ENCODE assay signal across 1 cellular context in the genomic region with DNA sequence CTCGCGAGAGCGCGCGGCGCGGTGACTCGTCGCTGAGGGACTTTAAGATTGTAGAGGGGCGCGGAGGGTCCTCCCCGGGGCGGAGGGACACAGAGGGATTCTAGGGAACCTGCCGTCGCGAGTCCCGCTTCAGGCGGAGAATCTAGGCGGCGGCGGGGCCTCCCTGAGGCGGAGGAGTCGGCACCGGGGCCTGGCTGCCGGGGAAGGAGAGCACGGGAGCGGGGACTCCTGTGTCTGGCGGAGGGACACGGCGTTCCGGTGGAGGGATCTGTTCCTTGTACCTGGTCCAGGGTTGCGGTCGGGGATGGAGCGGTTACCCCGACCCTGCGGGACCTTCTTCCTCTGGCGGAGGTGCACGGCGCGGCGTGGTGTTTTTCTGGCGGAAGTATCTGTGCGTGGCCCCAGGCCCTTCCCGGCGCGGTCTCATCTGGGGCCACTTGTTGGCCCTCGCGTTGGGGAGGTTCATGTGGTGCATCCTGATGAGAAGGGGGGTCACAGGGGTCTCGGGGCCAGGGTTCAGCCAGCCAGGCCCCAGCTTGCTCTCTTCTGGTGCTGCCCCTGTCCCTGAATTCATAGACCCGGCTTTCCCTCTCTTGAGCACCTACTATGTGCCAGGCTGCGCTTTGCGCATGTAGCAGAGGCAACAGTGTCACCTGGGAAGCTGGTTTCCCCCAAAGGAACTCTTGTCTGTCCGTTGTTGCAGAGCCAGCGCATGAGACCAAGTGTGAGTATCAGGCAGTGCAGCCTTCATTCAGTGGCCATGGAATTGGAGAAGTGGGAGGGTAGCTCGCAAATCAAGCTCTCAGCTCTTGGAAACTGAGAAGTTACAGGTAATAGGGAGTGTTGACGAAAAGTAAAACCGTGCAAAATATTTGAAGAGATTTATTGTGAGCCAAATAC.
TF ChIP-seq lines count a peak whose summit lies in the region.

No MANE protein-coding gene starts in this region.

TF ChIP-seq in K562, 482 proteins besides CTCF, POLR2A, EP300 and RAD21 (continued from another document and continues in another):
- TF ChIP-seq NEUROD1 (IDR thresholded peaks at IDR 0.05; ENCODE audit: borderline replicate concordance, low read depth, low read length, partially characterized antibody) (peak; percentile 67), KLF6 (CRISPR knock-in tag; IDR thresholded peaks at IDR 0.05; ENCODE audit: borderline replicate concordance) (peak; percentile 67; the same call in 1 of the 2 replicates), NONO (IDR thresholded peaks at IDR 0.05; ENCODE audit: low read depth in 2 of 2, low read length in 1 of 2) (peak in 1 of 2 experiments; percentile 74; a peak in 1 of 4 replicates), ZNF695 (CRISPR knock-in tag; IDR thresholded peaks at IDR 0.05) (no peak), XRCC3 (IDR thresholded peaks at IDR 0.05) (no peak), HDAC3 (IDR thresholded peaks at IDR 0.05; ENCODE audit: borderline replicate concordance, partially characterized antibody) (peak; percentile 77), HDAC2 (IDR thresholded peaks at IDR 0.05) (peak; percentile 87), CREB1 (IDR thresholded peaks at IDR 0.05) (peak; percentile 14; the same call in 1 of the 2 replicates), CREB1 (CRISPR knock-in tag; IDR thresholded peaks at IDR 0.05) (peak; percentile 67), SPI1 (IDR thresholded peaks at IDR 0.05; ENCODE audit: borderline replicate concordance, low read depth, low read length) (peak; percentile 61; the same call in 1 of the 2 replicates), FOXA3 (CRISPR knock-in tag; conservative IDR thresholded peaks at IDR 0.05 in 1 of 2, IDR thresholded peaks at IDR 0.05 in 1 of 2) (no peak), FOXJ3 (CRISPR knock-in tag; IDR thresholded peaks at IDR 0.05) (0 out of 2 replicates have a peak, but pooled peaks have one; percentile 21), SOX6 (IDR thresholded peaks at IDR 0.05) (0 out of 2 replicates have a peak, but pooled peaks have one; percentile 9), ETV5 (CRISPR knock-in tag; IDR thresholded peaks at IDR 0.05; ENCODE audit: low read depth) (peak; percentile 75), MEF2A (IDR thresholded peaks at IDR 0.05; ENCODE audit: control insufficient read depth, low read depth, low read length) (peak; percentile 10; the same call in 1 of the 2 replicates), POU5F1 (IDR thresholded peaks at IDR 0.05; ENCODE audit: borderline replicate concordance, low read depth, low read length, partially characterized antibody) (no peak), RFX1 (IDR thresholded peaks at IDR 0.05) (no peak), ZEB2 (IDR thresholded peaks at IDR 0.05) (peak; percentile 70), TEAD1 (CRISPR knock-in tag; IDR thresholded peaks at IDR 0.05) (peak in 1 of 2 experiments; percentile 73; a peak in 2 of 4 replicates), RBM22 (IDR thresholded peaks at IDR 0.05; ENCODE audit: low read depth, low read length, poor library complexity, severe bottlenecking) (peak; percentile 87), CAMTA2 (CRISPR knock-in tag; conservative IDR thresholded peaks at IDR 0.05) (peak; percentile 69; the same call in 1 of the 2 replicates), TARDBP (IDR thresholded peaks at IDR 0.05) (peak; percentile 79), THRAP3 (IDR thresholded peaks at IDR 0.05; ENCODE audit: borderline replicate concordance) (no peak; the same call in 1 of the 2 replicates)
- TF ChIP-seq, protein P1, sequence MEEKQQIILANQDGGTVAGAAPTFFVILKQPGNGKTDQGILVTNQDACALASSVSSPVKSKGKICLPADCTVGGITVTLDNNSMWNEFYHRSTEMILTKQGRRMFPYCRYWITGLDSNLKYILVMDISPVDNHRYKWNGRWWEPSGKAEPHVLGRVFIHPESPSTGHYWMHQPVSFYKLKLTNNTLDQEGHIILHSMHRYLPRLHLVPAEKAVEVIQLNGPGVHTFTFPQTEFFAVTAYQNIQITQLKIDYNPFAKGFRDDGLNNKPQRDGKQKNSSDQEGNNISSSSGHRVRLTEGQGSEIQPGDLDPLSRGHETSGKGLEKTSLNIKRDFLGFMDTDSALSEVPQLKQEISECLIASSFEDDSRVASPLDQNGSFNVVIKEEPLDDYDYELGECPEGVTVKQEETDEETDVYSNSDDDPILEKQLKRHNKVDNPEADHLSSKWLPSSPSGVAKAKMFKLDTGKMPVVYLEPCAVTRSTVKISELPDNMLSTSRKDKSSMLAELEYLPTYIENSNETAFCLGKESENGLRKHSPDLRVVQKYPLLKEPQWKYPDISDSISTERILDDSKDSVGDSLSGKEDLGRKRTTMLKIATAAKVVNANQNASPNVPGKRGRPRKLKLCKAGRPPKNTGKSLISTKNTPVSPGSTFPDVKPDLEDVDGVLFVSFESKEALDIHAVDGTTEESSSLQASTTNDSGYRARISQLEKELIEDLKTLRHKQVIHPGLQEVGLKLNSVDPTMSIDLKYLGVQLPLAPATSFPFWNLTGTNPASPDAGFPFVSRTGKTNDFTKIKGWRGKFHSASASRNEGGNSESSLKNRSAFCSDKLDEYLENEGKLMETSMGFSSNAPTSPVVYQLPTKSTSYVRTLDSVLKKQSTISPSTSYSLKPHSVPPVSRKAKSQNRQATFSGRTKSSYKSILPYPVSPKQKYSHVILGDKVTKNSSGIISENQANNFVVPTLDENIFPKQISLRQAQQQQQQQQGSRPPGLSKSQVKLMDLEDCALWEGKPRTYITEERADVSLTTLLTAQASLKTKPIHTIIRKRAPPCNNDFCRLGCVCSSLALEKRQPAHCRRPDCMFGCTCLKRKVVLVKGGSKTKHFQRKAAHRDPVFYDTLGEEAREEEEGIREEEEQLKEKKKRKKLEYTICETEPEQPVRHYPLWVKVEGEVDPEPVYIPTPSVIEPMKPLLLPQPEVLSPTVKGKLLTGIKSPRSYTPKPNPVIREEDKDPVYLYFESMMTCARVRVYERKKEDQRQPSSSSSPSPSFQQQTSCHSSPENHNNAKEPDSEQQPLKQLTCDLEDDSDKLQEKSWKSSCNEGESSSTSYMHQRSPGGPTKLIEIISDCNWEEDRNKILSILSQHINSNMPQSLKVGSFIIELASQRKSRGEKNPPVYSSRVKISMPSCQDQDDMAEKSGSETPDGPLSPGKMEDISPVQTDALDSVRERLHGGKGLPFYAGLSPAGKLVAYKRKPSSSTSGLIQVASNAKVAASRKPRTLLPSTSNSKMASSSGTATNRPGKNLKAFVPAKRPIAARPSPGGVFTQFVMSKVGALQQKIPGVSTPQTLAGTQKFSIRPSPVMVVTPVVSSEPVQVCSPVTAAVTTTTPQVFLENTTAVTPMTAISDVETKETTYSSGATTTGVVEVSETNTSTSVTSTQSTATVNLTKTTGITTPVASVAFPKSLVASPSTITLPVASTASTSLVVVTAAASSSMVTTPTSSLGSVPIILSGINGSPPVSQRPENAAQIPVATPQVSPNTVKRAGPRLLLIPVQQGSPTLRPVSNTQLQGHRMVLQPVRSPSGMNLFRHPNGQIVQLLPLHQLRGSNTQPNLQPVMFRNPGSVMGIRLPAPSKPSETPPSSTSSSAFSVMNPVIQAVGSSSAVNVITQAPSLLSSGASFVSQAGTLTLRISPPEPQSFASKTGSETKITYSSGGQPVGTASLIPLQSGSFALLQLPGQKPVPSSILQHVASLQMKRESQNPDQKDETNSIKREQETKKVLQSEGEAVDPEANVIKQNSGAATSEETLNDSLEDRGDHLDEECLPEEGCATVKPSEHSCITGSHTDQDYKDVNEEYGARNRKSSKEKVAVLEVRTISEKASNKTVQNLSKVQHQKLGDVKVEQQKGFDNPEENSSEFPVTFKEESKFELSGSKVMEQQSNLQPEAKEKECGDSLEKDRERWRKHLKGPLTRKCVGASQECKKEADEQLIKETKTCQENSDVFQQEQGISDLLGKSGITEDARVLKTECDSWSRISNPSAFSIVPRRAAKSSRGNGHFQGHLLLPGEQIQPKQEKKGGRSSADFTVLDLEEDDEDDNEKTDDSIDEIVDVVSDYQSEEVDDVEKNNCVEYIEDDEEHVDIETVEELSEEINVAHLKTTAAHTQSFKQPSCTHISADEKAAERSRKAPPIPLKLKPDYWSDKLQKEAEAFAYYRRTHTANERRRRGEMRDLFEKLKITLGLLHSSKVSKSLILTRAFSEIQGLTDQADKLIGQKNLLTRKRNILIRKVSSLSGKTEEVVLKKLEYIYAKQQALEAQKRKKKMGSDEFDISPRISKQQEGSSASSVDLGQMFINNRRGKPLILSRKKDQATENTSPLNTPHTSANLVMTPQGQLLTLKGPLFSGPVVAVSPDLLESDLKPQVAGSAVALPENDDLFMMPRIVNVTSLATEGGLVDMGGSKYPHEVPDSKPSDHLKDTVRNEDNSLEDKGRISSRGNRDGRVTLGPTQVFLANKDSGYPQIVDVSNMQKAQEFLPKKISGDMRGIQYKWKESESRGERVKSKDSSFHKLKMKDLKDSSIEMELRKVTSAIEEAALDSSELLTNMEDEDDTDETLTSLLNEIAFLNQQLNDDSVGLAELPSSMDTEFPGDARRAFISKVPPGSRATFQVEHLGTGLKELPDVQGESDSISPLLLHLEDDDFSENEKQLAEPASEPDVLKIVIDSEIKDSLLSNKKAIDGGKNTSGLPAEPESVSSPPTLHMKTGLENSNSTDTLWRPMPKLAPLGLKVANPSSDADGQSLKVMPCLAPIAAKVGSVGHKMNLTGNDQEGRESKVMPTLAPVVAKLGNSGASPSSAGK (IDR thresholded peaks at IDR 0.05) = peak; percentile 78
- TF ChIP-seq, protein P2, sequence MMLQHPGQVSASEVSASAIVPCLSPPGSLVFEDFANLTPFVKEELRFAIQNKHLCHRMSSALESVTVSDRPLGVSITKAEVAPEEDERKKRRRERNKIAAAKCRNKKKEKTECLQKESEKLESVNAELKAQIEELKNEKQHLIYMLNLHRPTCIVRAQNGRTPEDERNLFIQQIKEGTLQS (IDR thresholded peaks at IDR 0.05) = peak; percentile 84
- TF ChIP-seq, protein P2 (CRISPR knock-in tag; conservative IDR thresholded peaks at IDR 0.05) = no peak
- TF ChIP-seq, protein P3, sequence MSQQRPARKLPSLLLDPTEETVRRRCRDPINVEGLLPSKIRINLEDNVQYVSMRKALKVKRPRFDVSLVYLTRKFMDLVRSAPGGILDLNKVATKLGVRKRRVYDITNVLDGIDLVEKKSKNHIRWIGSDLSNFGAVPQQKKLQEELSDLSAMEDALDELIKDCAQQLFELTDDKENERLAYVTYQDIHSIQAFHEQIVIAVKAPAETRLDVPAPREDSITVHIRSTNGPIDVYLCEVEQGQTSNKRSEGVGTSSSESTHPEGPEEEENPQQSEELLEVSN (IDR thresholded peaks at IDR 0.05; ENCODE audit: borderline replicate concordance in 1 of 2, extremely low read depth in 1 of 2, insufficient read depth in 1 of 2, insufficient read length in 1 of 2, low read depth in 1 of 2, low read length in 1 of 2, poor library complexity in 1 of 2, severe bottlenecking in 1 of 2) = peak; percentile 56 to 75
- TF ChIP-seq, protein P4, sequence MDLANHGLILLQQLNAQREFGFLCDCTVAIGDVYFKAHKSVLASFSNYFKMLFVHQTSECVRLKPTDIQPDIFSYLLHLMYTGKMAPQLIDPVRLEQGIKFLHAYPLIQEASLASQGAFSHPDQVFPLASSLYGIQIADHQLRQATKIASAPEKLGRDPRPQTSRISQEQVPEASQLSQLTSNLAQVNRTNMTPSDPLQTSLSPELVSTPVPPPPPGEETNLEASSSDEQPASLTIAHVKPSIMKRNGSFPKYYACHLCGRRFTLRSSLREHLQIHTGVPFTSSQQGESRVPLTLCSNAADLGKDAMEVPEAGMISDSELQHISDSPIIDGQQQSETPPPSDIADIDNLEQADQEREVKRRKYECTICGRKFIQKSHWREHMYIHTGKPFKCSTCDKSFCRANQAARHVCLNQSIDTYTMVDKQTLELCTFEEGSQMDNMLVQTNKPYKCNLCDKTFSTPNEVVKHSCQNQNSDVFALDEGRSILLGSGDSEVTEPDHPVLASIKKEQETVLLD (IDR thresholded peaks at IDR 0.05) = peak; percentile 89
- TF ChIP-seq, protein P5, sequence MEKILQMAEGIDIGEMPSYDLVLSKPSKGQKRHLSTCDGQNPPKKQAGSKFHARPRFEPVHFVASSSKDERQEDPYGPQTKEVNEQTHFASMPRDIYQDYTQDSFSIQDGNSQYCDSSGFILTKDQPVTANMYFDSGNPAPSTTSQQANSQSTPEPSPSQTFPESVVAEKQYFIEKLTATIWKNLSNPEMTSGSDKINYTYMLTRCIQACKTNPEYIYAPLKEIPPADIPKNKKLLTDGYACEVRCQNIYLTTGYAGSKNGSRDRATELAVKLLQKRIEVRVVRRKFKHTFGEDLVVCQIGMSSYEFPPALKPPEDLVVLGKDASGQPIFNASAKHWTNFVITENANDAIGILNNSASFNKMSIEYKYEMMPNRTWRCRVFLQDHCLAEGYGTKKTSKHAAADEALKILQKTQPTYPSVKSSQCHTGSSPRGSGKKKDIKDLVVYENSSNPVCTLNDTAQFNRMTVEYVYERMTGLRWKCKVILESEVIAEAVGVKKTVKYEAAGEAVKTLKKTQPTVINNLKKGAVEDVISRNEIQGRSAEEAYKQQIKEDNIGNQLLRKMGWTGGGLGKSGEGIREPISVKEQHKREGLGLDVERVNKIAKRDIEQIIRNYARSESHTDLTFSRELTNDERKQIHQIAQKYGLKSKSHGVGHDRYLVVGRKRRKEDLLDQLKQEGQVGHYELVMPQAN (IDR thresholded peaks at IDR 0.05; ENCODE audit: borderline replicate concordance) = peak; percentile 73; the same call in 1 of the 2 replicates
- TF ChIP-seq, protein P6, sequence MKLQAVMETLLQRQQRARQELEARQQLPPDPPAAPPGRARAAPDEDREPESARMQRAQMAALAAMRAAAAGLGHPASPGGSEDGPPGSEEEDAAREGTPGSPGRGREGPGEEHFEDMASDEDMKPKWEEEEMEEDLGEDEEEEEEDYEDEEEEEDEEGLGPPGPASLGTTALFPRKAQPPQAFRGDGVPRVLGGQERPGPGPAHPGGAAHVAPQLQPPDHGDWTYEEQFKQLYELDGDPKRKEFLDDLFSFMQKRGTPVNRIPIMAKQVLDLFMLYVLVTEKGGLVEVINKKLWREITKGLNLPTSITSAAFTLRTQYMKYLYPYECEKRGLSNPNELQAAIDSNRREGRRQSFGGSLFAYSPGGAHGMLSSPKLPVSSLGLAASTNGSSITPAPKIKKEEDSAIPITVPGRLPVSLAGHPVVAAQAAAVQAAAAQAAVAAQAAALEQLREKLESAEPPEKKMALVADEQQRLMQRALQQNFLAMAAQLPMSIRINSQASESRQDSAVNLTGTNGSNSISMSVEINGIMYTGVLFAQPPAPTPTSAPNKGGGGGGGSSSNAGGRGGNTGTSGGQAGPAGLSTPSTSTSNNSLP (IDR thresholded peaks at IDR 0.05; ENCODE audit: borderline replicate concordance, low read depth, low read length) = no peak
- TF ChIP-seq, protein P7, sequence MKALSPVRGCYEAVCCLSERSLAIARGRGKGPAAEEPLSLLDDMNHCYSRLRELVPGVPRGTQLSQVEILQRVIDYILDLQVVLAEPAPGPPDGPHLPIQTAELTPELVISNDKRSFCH (CRISPR knock-in tag; IDR thresholded peaks at IDR 0.05) = no peak
- TF ChIP-seq, protein P7 (tag; IDR thresholded peaks at IDR 0.05) = peak; percentile 84
